In genomic region chr3:184570501-184570900, GRCh38 we compare ENCODE assay signal across 19 cellular contexts. TPM values are rescaled to one million over a fixed set of nuclear protein-coding genes. Genes with fewer than 3 reads are reported as not detected.
A peak's percentile ranks its signal among the peaks of the same experiment; 100 is the strongest.
DNase-seq lines count a peak whose midpoint lies in the region; ATAC-seq, FAIRE-seq and TF ChIP-seq lines count a peak whose summit lies in the region.
"Had no signal": no experiment of that assay in that cellular context is flagged by ENCODE, and none has a peak within 500 bp of the region (broad histone marks: within the 10 kb centered on the region; RNA-seq: fewer than 3 reads in every experiment).

No MANE protein-coding gene starts in this region.

- intact Hi-C loops in activated CD4-positive, alpha-beta memory T cell treated with anti-CD3 and anti-CD28 coated beads for 36 hours (cut with micrococcal nuclease): no loop called here

- no peak overlapping the region for H3K4me2 ChIP-seq in astrocyte (ENCODE audit: low read length)
- H3K4me2 ChIP-seq in mesendoderm (ENCODE audit: low read length): no peak overlapping the region
- no peak overlapping the region for H3K4me2 ChIP-seq in osteoblast (ENCODE audit: insufficient read depth, low read length)

- H3K18ac ChIP-seq in mesendoderm (ENCODE audit: low read length): no peak overlapping the region

- peaks cover 39% of the 10 kb centered on the region for H3K4me1 Mint-ChIP-seq in astrocyte (ENCODE audit: low read depth, unreplicated experiment)
- H3K4me1 Mint-ChIP-seq in activated CD8-positive, alpha-beta T cell treated with anti-CD3 and anti-CD28 coated beads, Interleukin-2, amount 10 ng/mL, durations not matched to agents 7 days and 5 days (ENCODE audit: low read depth): peaks cover 3% of the 10 kb centered on the region
- peaks cover 4% of the 10 kb centered on the region for H3K4me1 Mint-ChIP-seq in activated CD4-positive, alpha-beta memory T cell treated with anti-CD3 and anti-CD28 coated beads for 36 hours (ENCODE audit: low read depth)

- WGBS in mesendoderm (ENCODE audit: extremely low coverage, insufficient coverage, low lambda C conversion rate): no CpG with 5 or more reads among the region's 6 CpGs

- no peak overlapping the region for H3K23ac ChIP-seq in mesendoderm (ENCODE audit: low read length)

- H3K79me1 ChIP-seq in mesendoderm (ENCODE audit: low read length): peaks cover 35% of the 10 kb centered on the region

- H3K27ac ChIP-seq in astrocyte (ENCODE audit: low read depth, low read length): no peak overlapping the region
- no peak overlapping the region for H3K27ac ChIP-seq in mesendoderm (ENCODE audit: low read depth, low read length)
- H3K27ac ChIP-seq in osteoblast (ENCODE audit: low read depth, low read length): no peak overlapping the region

- no peak overlapping the region for H2AK5ac ChIP-seq in mesendoderm (ENCODE audit: low read length)

- H4K20me1 ChIP-seq in astrocyte (ENCODE audit: insufficient read depth, low read length) (no peaks in the 10 kb centered on the region), osteoblast (ENCODE audit: insufficient read depth, low read length) (no peaks in the 10 kb centered on the region)

- H3K4me1 ChIP-seq in astrocyte (ENCODE audit: insufficient read depth, low read length): peaks cover 38% of the 10 kb centered on the region
- H3K4me1 ChIP-seq in mesendoderm (ENCODE audit: control insufficient read depth, low read depth, low read length): peaks cover 25% of the 10 kb centered on the region
- H3K4me1 ChIP-seq in osteoblast (ENCODE audit: insufficient read depth, low read length): peaks cover 26% of the 10 kb centered on the region

- CTCF ChIA-PET in activated CD8-positive, alpha-beta T cell treated with anti-CD3 and anti-CD28 coated beads, Interleukin-2, amount 10 ng/mL, durations not matched to agents 7 days and 5 days (lab: Charles Lee): interaction anchor here (0.6 to 1.4 kb wide), 2 partner anchors 9 to 173 kb away, joined by 3 to 10 read pairs; partner anchors contain the start of gene EPHB3
- CTCF ChIA-PET in activated CD4-positive, alpha-beta memory T cell treated with anti-CD3 and anti-CD28 coated beads for 36 hours (lab: Charles Lee): interaction anchor here (0.9 to 1.6 kb wide), 2 partner anchors 9 to 156 kb away, joined by 3 to 6 read pairs; partner anchors contain the start of gene EPHB3

- DNase-seq in H7 (peak; percentile 82), astrocyte (ENCODE audit: low read depth) (no peak), mesendoderm (peak; percentile 81), osteoblast (ENCODE audit: insufficient read length, low spot score, missing footprints) (peak; percentile 31)
- no peak for DNase-seq in activated CD8-positive, alpha-beta T cell treated with anti-CD3 and anti-CD28 coated beads, Interleukin-2, amount 10 ng/mL, durations not matched to agents 7 days and 5 days
- DNase-seq in activated CD4-positive, alpha-beta memory T cell treated with anti-CD3 and anti-CD28 coated beads for 36 hours: no peak
- DNase-seq: ACHN, COR-L47, DMS153, KG1, NCI-H1436, NCI-H2029, NCI-H2171, NCI-H446, NCI-H69, SIG-M5 had no signal

- H2AFZ ChIP-seq in astrocyte (ENCODE audit: low read depth, low read length) (no peak overlapping the region), osteoblast (ENCODE audit: low read length) (no peak overlapping the region)

- no peak overlapping the region for H2BK15ac ChIP-seq in mesendoderm (replicated peaks; ENCODE audit: low read depth)

- H4K8ac ChIP-seq in mesendoderm (ENCODE audit: low read depth, low read length): no peak overlapping the region

- no peak overlapping the region for H4K5ac ChIP-seq in mesendoderm (ENCODE audit: low read length)

- H3K36me3 Mint-ChIP-seq in astrocyte (ENCODE audit: low read depth, unreplicated experiment): peaks cover 12% of the 10 kb centered on the region
- H3K36me3 Mint-ChIP-seq in activated CD8-positive, alpha-beta T cell treated with anti-CD3 and anti-CD28 coated beads, Interleukin-2, amount 10 ng/mL, durations not matched to agents 7 days and 5 days (ENCODE audit: low read depth): no peaks in the 10 kb centered on the region
- no peaks in the 10 kb centered on the region for H3K36me3 Mint-ChIP-seq in activated CD4-positive, alpha-beta memory T cell treated with anti-CD3 and anti-CD28 coated beads for 36 hours

- POLR2A ChIA-PET in activated CD8-positive, alpha-beta T cell treated with anti-CD3 and anti-CD28 coated beads, Interleukin-2, amount 10 ng/mL, durations not matched to agents 7 days and 5 days (lab: Charles Lee): no interaction called here
- POLR2A ChIA-PET in activated CD4-positive, alpha-beta memory T cell treated with anti-CD3 and anti-CD28 coated beads for 36 hours (lab: Charles Lee): no interaction called here

- H3K9me3 Mint-ChIP-seq in astrocyte (ENCODE audit: unreplicated experiment): no peaks in the 10 kb centered on the region
- H3K9me3 Mint-ChIP-seq in activated CD8-positive, alpha-beta T cell treated with anti-CD3 and anti-CD28 coated beads, Interleukin-2, amount 10 ng/mL, durations not matched to agents 7 days and 5 days (ENCODE audit: insufficient read depth): no peaks in the 10 kb centered on the region
- H3K9me3 Mint-ChIP-seq in activated CD4-positive, alpha-beta memory T cell treated with anti-CD3 and anti-CD28 coated beads for 36 hours: no peaks in the 10 kb centered on the region

- TF ChIP-seq CTCF in astrocyte (IDR thresholded peaks at IDR 0.05; ENCODE audit: insufficient read depth, low read depth, low read length) (no peak), osteoblast (IDR thresholded peaks at IDR 0.05; ENCODE audit: extremely low read depth, low read depth, low read length) (no peak)

- H3K56ac ChIP-seq in mesendoderm (ENCODE audit: low read length): peak overlapping the region; percentile 52

- no peaks in the 10 kb centered on the region for H3K79me2 ChIP-seq in astrocyte (ENCODE audit: insufficient read depth, low read length)
- H3K79me2 ChIP-seq in mesendoderm (ENCODE audit: control insufficient read depth, insufficient read depth, low read length): peaks cover 45% of the 10 kb centered on the region
- H3K79me2 ChIP-seq in osteoblast (ENCODE audit: insufficient read depth, low read length): no peaks in the 10 kb centered on the region

- peak overlapping the region; percentile 62 for H3K27ac Mint-ChIP-seq in astrocyte (ENCODE audit: unreplicated experiment)
- H3K27ac Mint-ChIP-seq in activated CD8-positive, alpha-beta T cell treated with anti-CD3 and anti-CD28 coated beads, Interleukin-2, amount 10 ng/mL, durations not matched to agents 7 days and 5 days: no peak overlapping the region
- no peak overlapping the region for H3K27ac Mint-ChIP-seq in activated CD4-positive, alpha-beta memory T cell treated with anti-CD3 and anti-CD28 coated beads for 36 hours

- H3K36me3 ChIP-seq in H7 (replicated peaks; ENCODE audit: control insufficient read depth, insufficient read depth, low read length): no peaks in the 10 kb centered on the region
- H3K36me3 ChIP-seq in astrocyte (ENCODE audit: insufficient read depth, low read length): no peaks in the 10 kb centered on the region
- H3K36me3 ChIP-seq in mesendoderm (ENCODE audit: control insufficient read depth, insufficient read depth, low read length): no peaks in the 10 kb centered on the region
- no peaks in the 10 kb centered on the region for H3K36me3 ChIP-seq in osteoblast (ENCODE audit: insufficient read depth, low read length)

- H3K27me3 ChIP-seq in H7 (ENCODE audit: control insufficient read depth, insufficient read depth, low read length) (peaks cover 74% of the 10 kb centered on the region), astrocyte (ENCODE audit: insufficient read depth, low read length) (no peaks in the 10 kb centered on the region), mesendoderm (ENCODE audit: insufficient read depth, low read length, poor library complexity) (no peaks in the 10 kb centered on the region), osteoblast (ENCODE audit: insufficient read depth, low read length) (no peaks in the 10 kb centered on the region)

- H2BK5ac ChIP-seq in mesendoderm (ENCODE audit: low read length): no peak overlapping the region

- no peak overlapping the region for H3K4ac ChIP-seq in mesendoderm (ENCODE audit: low read depth, low read length)

- H3K4me3 ChIP-seq in H7 (ENCODE audit: insufficient read depth, low read depth, low read length) (no peak overlapping the region), astrocyte (ENCODE audit: insufficient read depth, low read depth, low read length) (no peak overlapping the region), mesendoderm (ENCODE audit: low read length) (no peak overlapping the region), osteoblast (ENCODE audit: insufficient read depth, low read length) (no peak overlapping the region)

- H3K4me3 Mint-ChIP-seq in astrocyte (ENCODE audit: unreplicated experiment): no peak overlapping the region
- no peak overlapping the region for H3K4me3 Mint-ChIP-seq in activated CD8-positive, alpha-beta T cell treated with anti-CD3 and anti-CD28 coated beads, Interleukin-2, amount 10 ng/mL, durations not matched to agents 7 days and 5 days
- no peak overlapping the region for H3K4me3 Mint-ChIP-seq in activated CD4-positive, alpha-beta memory T cell treated with anti-CD3 and anti-CD28 coated beads for 36 hours

- H3K9me3 ChIP-seq in astrocyte (ENCODE audit: insufficient read depth, low read depth, low read length) (no peaks in the 10 kb centered on the region), osteoblast (ENCODE audit: low read depth, low read length) (no peaks in the 10 kb centered on the region)

- no peaks in the 10 kb centered on the region for H3K27me3 Mint-ChIP-seq in astrocyte (ENCODE audit: low read depth, unreplicated experiment)
- peaks cover 41% of the 10 kb centered on the region for H3K27me3 Mint-ChIP-seq in activated CD8-positive, alpha-beta T cell treated with anti-CD3 and anti-CD28 coated beads, Interleukin-2, amount 10 ng/mL, durations not matched to agents 7 days and 5 days (ENCODE audit: low read depth)
- peaks cover 16% of the 10 kb centered on the region for H3K27me3 Mint-ChIP-seq in activated CD4-positive, alpha-beta memory T cell treated with anti-CD3 and anti-CD28 coated beads for 36 hours

- ATAC-seq in GM19351 (IDR thresholded peaks at IDR 0.05; ENCODE audit: unreplicated experiment) (no peak), GM19397 (IDR thresholded peaks at IDR 0.05; ENCODE audit: unreplicated experiment) (no peak)
- ATAC-seq in activated CD8-positive, alpha-beta T cell treated with anti-CD3 and anti-CD28 coated beads, Interleukin-2, amount 10 ng/mL, durations not matched to agents 7 days and 5 days: no peak
- ATAC-seq: HCT116 had no signal

- H2BK120ac ChIP-seq in mesendoderm (ENCODE audit: low read depth, low read length): no peak overlapping the region

- no peak overlapping the region for H3K9ac ChIP-seq in astrocyte (ENCODE audit: low read length)
- no peak overlapping the region for H3K9ac ChIP-seq in mesendoderm (ENCODE audit: low read length)

- FAIRE-seq in astrocyte (lab: Jason Lieb, UNC): no peak

RNA-seq across cellular contexts. Expression of gene EPHB3, which starts 8.9 kb away (rescaled TPM):
- total RNA-seq in H7 (2014; rRNA removed; shearing (Covaris generic)): 8.4 and 11.1 TPM in 2 replicates
- total RNA-seq in astrocyte: 17.2 and 27.0 TPM in 2 replicates
- 2.4 TPM for polyA plus RNA-seq in mesendoderm (2013, experiment 1 of 2)
- polyA plus RNA-seq in mesendoderm (2013, experiment 2 of 2): 1.9 TPM
- 3.6 and 4.1 TPM in 2 replicates for total RNA-seq in osteoblast
- under 1 TPM; 0.11 to 0.13 TPM for total RNA-seq in activated CD8-positive, alpha-beta T cell treated with anti-CD3 and anti-CD28 coated beads, Interleukin-2, amount 10 ng/mL, durations not matched to agents 7 days and 5 days
- under 1 TPM in 1 of 2 experiments, not detected in 1; 0.07 TPM for total RNA-seq in activated CD4-positive, alpha-beta memory T cell treated with anti-CD3 and anti-CD28 coated beads for 36 hours

Comparison
In these comparisons a context has a peak if more than half of its experiments do, and no peak if none do; other contexts are left out.
1. DNase-seq: peak in H7 (single experiment), mesendoderm (single experiment) and osteoblast (single experiment); none in astrocyte (single experiment), activated CD8-positive, alpha-beta T cell treated with anti-CD3 and anti-CD28 coated beads, Interleukin-2, amount 10 ng/mL, durations not matched to agents 7 days and 5 days (single experiment) and activated CD4-positive, alpha-beta memory T cell treated with anti-CD3 and anti-CD28 coated beads for 36 hours (single experiment).